In the genomic region with DNA sequence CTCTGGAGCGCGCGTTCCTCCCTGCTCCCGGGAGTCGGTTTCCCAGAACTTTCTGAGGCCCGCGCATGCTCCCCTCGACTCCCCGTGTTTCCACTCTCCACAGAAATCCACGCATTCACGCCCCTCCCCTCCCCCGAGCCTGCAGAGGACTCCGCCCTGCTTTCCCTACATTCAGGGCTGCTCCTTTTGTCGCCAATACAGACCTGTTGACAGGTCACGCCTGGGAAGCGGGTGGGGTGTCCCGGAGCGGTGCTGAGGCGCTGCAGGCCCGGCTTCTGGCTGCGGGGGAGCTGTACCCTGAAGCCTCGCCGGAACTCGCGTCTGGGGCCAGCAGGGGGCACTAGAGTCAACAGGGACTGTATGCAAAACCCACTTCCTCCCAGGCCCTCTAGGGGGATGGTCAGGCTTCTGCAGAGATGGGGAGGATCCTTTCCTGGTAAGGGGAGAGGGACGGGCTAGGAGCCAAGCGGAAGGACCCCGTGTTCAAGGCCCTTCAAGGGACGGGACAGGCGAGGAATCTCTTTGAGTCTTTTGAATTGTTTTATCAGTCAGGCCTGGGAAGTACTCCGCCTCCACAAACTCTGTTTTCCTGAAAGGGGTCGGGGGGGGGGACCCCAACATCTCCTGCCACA, we compare ENCODE assay signal across 8 cellular contexts. TPM values are rescaled to one million over a fixed set of nuclear protein-coding genes. Genes with fewer than 3 reads are reported as not detected.
DNase-seq lines count a peak whose midpoint lies in the region; ATAC-seq and TF ChIP-seq lines count a peak whose summit lies in the region.

A gene with protein sequence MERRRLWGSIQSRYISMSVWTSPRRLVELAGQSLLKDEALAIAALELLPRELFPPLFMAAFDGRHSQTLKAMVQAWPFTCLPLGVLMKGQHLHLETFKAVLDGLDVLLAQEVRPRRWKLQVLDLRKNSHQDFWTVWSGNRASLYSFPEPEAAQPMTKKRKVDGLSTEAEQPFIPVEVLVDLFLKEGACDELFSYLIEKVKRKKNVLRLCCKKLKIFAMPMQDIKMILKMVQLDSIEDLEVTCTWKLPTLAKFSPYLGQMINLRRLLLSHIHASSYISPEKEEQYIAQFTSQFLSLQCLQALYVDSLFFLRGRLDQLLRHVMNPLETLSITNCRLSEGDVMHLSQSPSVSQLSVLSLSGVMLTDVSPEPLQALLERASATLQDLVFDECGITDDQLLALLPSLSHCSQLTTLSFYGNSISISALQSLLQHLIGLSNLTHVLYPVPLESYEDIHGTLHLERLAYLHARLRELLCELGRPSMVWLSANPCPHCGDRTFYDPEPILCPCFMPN (minus strand): TSS at position 294 of the 632 bp plus-strand sequence. CDS start 2,433 bp downstream, outside the sequence.

- DNase-seq in AG04450 (ENCODE audit: low read depth, low spot score) (no peak), GM20000 (ENCODE audit: low spot score) (peak; percentile 88), NCI-H446 (lab: John Stamatoyannopoulos, UW) (peak; percentile 26 to 75), WTC11 (ENCODE audit: low spot score) (peak; percentile 93), mucosa of gallbladder (ENCODE audit: low spot score) (peak; percentile 35), stomach (peak; percentile 40)
- peak; percentile 53 to 71 for DNase-seq in central memory CD8-positive, alpha-beta T cell (ENCODE audit: low spot score in 2 of 2)

- H3K4me1 Mint-ChIP-seq in WTC11, result no peaks in the 10 kb centered on the region
- H3K4me1 Mint-ChIP-seq in central memory CD8-positive, alpha-beta T cell, result peaks cover 5% of the 10 kb centered on the region

- 55 to 68% (median 64%) methylated on average over 29 to 32 of the region's 32 CpGs for WGBS in stomach, 5 donors

- no peak within 1 kb of the TSS for H3K4me3 Mint-ChIP-seq in WTC11
- H3K4me3 Mint-ChIP-seq in central memory CD8-positive, alpha-beta T cell, result peak within 1 kb of the TSS; percentile 29

- intact Hi-C loops in stomach (cut with DNase I; ENCODE audit: low total_unique reads), result no loop called here

- H3K27me3 ChIP-seq in AG04450 (ENCODE audit: control insufficient read depth, insufficient read depth, low read length), result no peaks in the 10 kb centered on the region
- H3K27me3 ChIP-seq in stomach, result no peaks in the 10 kb centered on the region

- TF ChIP-seq EP300 in stomach (IDR thresholded peaks at IDR 0.05), result no peak

- peaks cover 79% of the 10 kb centered on the region for H3K27me3 Mint-ChIP-seq in WTC11 (ENCODE audit: low read depth)
- no peaks in the 10 kb centered on the region for H3K27me3 Mint-ChIP-seq in central memory CD8-positive, alpha-beta T cell

- H3K36me3 ChIP-seq in stomach, result no peaks in the 10 kb centered on the region

- ATAC-seq in WTC11, result peak; percentile 97
- ATAC-seq in central memory CD8-positive, alpha-beta T cell (replicated peaks; ENCODE audit: extremely low read depth, poor library complexity, severe bottlenecking), result peak; percentile 90
- ATAC-seq in GM19463 (IDR thresholded peaks at IDR 0.05; ENCODE audit: unreplicated experiment), result no peak

- no peaks in the 10 kb centered on the region for H3K4me1 ChIP-seq in stomach

- CTCF ChIA-PET in AG04450 (lab: Charles Lee), result interaction anchor here (1.9 kb wide), 1 partner anchor 18 kb away, joined by 8 read pairs; no protein-coding TSS in a partner anchor
- CTCF ChIA-PET in WTC11 (lab: Charles Lee), result interaction anchor here (0.5 to 2.5 kb wide), 24 partner anchors 11 to 853 kb away, joined by 3 to 24 read pairs (median 4); a partner anchor contains a TSS

- peak; percentile 35 for TF ChIP-seq CTCF in AG04450 (IDR thresholded peaks at IDR 0.05; ENCODE audit: low read depth, low read length)
- TF ChIP-seq CTCF in GM20000 (IDR thresholded peaks at IDR 0.05; ENCODE audit: extremely low read depth, missing control alignments), result peak; percentile 65
- TF ChIP-seq CTCF in WTC11 (IDR thresholded peaks at IDR 0.05), result peak; percentile 89
- peak in 2 of 7 experiments; percentile 5 to 27 for TF ChIP-seq CTCF in stomach (IDR thresholded peaks at IDR 0.05)

- POLR2A ChIA-PET in AG04450 (lab: Yijun Ruan, JAX), result no interaction called here
- POLR2A ChIA-PET in WTC11 (lab: Charles Lee), result no interaction called here

- no peak within 1 kb of the TSS for H3K27ac ChIP-seq in AG04450 (ENCODE audit: low read depth, low read length)
- H3K27ac ChIP-seq in stomach, result no peak within 1 kb of the TSS

- no peak for TF ChIP-seq POLR2A in stomach (IDR thresholded peaks at IDR 0.05)

- H3K36me3 Mint-ChIP-seq in WTC11, result peaks cover 4% of the 10 kb centered on the region
- H3K36me3 Mint-ChIP-seq in central memory CD8-positive, alpha-beta T cell (ENCODE audit: insufficient read depth), result no peaks in the 10 kb centered on the region

- no peak within 1 kb of the TSS for H3K4me3 ChIP-seq in AG04450 (ENCODE audit: low read depth, low read length)
- no peak within 1 kb of the TSS for H3K4me3 ChIP-seq in stomach

- H3K9me3 ChIP-seq in AG04450 (ENCODE audit: control insufficient read depth, insufficient read depth, low read length) (peaks cover 13% of the 10 kb centered on the region; the same call in 1 of the 2 replicates), stomach (no peaks in the 10 kb centered on the region)

- H3K27ac Mint-ChIP-seq in WTC11, result no peak within 1 kb of the TSS
- H3K27ac Mint-ChIP-seq in central memory CD8-positive, alpha-beta T cell (ENCODE audit: low read depth), result no peak within 1 kb of the TSS

- H3K9me3 Mint-ChIP-seq in WTC11, result peaks cover 12% of the 10 kb centered on the region
- no peaks in the 10 kb centered on the region for H3K9me3 Mint-ChIP-seq in central memory CD8-positive, alpha-beta T cell

TF ChIP-seq in WTC11, 78 proteins besides CTCF, POLR2A, EP300 and RAD21:
- TF ChIP-seq, protein P1, sequence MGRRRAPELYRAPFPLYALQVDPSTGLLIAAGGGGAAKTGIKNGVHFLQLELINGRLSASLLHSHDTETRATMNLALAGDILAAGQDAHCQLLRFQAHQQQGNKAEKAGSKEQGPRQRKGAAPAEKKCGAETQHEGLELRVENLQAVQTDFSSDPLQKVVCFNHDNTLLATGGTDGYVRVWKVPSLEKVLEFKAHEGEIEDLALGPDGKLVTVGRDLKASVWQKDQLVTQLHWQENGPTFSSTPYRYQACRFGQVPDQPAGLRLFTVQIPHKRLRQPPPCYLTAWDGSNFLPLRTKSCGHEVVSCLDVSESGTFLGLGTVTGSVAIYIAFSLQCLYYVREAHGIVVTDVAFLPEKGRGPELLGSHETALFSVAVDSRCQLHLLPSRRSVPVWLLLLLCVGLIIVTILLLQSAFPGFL (CRISPR knock-in tag; IDR thresholded peaks at IDR 0.05; ENCODE audit: borderline replicate concordance), result no peak
- TF ChIP-seq HMGA2 (CRISPR knock-in tag; IDR thresholded peaks at IDR 0.05) (no peak), NFE2L1 (CRISPR knock-in tag; IDR thresholded peaks at IDR 0.05) (no peak), FOXJ3 (CRISPR knock-in tag; IDR thresholded peaks at IDR 0.05; ENCODE audit: borderline replicate concordance) (no peak), JUN (CRISPR knock-in tag; IDR thresholded peaks at IDR 0.05) (no peak), KAT7 (CRISPR knock-in tag; IDR thresholded peaks at IDR 0.05; ENCODE audit: borderline replicate concordance) (no peak), ZNF396 (CRISPR knock-in tag; IDR thresholded peaks at IDR 0.05; ENCODE audit: borderline replicate concordance) (no peak), ZNF121 (CRISPR knock-in tag; IDR thresholded peaks at IDR 0.05) (no peak), ZNF138 (CRISPR knock-in tag; conservative IDR thresholded peaks at IDR 0.05) (no peak), SP1 (CRISPR knock-in tag; conservative IDR thresholded peaks at IDR 0.05) (no peak)
- TF ChIP-seq, protein P2, sequence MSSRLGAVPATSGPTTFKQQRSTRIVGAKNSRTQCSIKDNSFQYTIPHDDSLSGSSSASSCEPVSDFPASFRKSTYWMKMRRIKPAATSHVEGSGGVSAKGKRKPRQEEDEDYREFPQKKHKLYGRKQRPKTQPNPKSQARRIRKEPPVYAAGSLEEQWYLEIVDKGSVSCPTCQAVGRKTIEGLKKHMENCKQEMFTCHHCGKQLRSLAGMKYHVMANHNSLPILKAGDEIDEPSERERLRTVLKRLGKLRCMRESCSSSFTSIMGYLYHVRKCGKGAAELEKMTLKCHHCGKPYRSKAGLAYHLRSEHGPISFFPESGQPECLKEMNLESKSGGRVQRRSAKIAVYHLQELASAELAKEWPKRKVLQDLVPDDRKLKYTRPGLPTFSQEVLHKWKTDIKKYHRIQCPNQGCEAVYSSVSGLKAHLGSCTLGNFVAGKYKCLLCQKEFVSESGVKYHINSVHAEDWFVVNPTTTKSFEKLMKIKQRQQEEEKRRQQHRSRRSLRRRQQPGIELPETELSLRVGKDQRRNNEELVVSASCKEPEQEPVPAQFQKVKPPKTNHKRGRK (CRISPR knock-in tag; IDR thresholded peaks at IDR 0.05; ENCODE audit: borderline replicate concordance), result no peak
- TF ChIP-seq, protein P3, sequence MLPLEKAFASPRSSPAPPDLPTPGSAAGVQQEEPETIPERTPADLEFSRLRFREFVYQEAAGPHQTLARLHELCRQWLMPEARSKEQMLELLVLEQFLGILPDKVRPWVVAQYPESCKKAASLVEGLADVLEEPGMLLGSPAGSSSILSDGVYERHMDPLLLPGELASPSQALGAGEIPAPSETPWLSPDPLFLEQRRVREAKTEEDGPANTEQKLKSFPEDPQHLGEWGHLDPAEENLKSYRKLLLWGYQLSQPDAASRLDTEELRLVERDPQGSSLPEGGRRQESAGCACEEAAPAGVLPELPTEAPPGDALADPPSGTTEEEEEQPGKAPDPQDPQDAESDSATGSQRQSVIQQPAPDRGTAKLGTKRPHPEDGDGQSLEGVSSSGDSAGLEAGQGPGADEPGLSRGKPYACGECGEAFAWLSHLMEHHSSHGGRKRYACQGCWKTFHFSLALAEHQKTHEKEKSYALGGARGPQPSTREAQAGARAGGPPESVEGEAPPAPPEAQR (CRISPR knock-in tag; IDR thresholded peaks at IDR 0.05), result no peak
- TF ChIP-seq, protein P4, sequence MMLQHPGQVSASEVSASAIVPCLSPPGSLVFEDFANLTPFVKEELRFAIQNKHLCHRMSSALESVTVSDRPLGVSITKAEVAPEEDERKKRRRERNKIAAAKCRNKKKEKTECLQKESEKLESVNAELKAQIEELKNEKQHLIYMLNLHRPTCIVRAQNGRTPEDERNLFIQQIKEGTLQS (CRISPR knock-in tag; conservative IDR thresholded peaks at IDR 0.05), result no peak

RNA-seq across cellular contexts. Expression of the gene that starts here (rescaled TPM):
- 0.24 TPM in 1 of 2 replicates, not detected in the other for polyA plus RNA-seq in AG04450 (2011; rRNA removed)
- polyA minus RNA-seq in AG04450 (2011; rRNA and poly(A)+ RNA removed), result 0.26 and 0.37 TPM in 2 replicates
- 1.4 to 1.7 TPM (median 1.5 TPM) in 3 replicates for total RNA-seq in WTC11 (2021)
- 1.5 TPM for total RNA-seq in mucosa of gallbladder
- not detected for total RNA-seq in stomach
- not detected for polyA plus RNA-seq in stomach

Comparison
In these comparisons a context has a peak if more than half of its experiments do, and no peak if none do; other contexts are left out.
1. Peak in DNase-seq in stomach; RNA of the gene not detected or under 1 TPM.